In genomic region chr7:140005754-140006503, GRCh38 we compare ENCODE assay signal across 9 cellular contexts. TPM values are rescaled to one million over a fixed set of nuclear protein-coding genes. Genes with fewer than 3 reads are reported as not detected.
DNase-seq lines count a peak whose midpoint lies in the region; ATAC-seq and TF ChIP-seq lines count a peak whose summit lies in the region.
"Had no signal": no experiment of that assay in that cellular context is flagged by ENCODE, and none has a peak within 500 bp of the region (broad histone marks: within the 10 kb centered on the region; RNA-seq: fewer than 3 reads in every experiment).

No MANE protein-coding gene starts in this region.

- ATAC-seq in GM18511 (IDR thresholded peaks at IDR 0.05; ENCODE audit: unreplicated experiment) = no peak
- no peak for ATAC-seq in HG03108 (IDR thresholded peaks at IDR 0.05; ENCODE audit: unreplicated experiment)

- H3K4me1 ChIP-seq in HEK293 (ENCODE audit: control insufficient read depth, insufficient read depth, low read length) (no peaks in the 10 kb centered on the region), uterus (no peaks in the 10 kb centered on the region)

- H3K36me3 ChIP-seq in HEK293 (ENCODE audit: control insufficient read depth in 2 of 2, insufficient read depth in 1 of 2, low read length in 2 of 2) (no peaks in the 10 kb centered on the region), uterus (no peaks in the 10 kb centered on the region)

- H3K27me3 ChIP-seq in uterus = no peaks in the 10 kb centered on the region
- H3K27me3 ChIP-seq: dorsolateral prefrontal cortex had no signal

- no peak overlapping the region for H3K27ac ChIP-seq in HEK293 (ENCODE audit: extremely low read depth, low read depth, low read length)
- no peak overlapping the region for H3K27ac ChIP-seq in uterus
- H3K27ac ChIP-seq: dorsolateral prefrontal cortex had no signal

- peak; percentile 41 for TF ChIP-seq CTCF in AG10803 (conservative IDR thresholded peaks at IDR 0.05; ENCODE audit: low read length)
- peak; percentile 29; the same call in 1 of the 2 replicates for TF ChIP-seq CTCF in HEK293 (tag by site-specific recombination; IDR thresholded peaks at IDR 0.05)
- no peak for TF ChIP-seq CTCF in uterus (IDR thresholded peaks at IDR 0.05)

- no peak overlapping the region for H3K4me3 ChIP-seq in AG10803 (ENCODE audit: low read length)
- no peak overlapping the region for H3K4me3 ChIP-seq in HEK293 (ENCODE audit: low read depth, low read length)
- H3K4me3 ChIP-seq in uterus = no peak overlapping the region
- H3K4me3 ChIP-seq: dorsolateral prefrontal cortex had no signal

- TF ChIP-seq POLR2A in uterus (IDR thresholded peaks at IDR 0.05) = no peak

- DNase-seq in AG10803 (ENCODE audit: low read depth) = peak; percentile 18
- DNase-seq in amniotic epithelial cell (ENCODE audit: low read depth) = peak; percentile 34
- DNase-seq in kidney tubule cell (ENCODE audit: low spot score) = peak; percentile 49
- DNase-seq in uterus = no peak
- DNase-seq in GOT3 (lab: John Stamatoyannopoulos, UW) = no peak

- H3K9me3 ChIP-seq in HEK293 (ENCODE audit: control insufficient read depth, insufficient read depth, low read depth, low read length) (no peaks in the 10 kb centered on the region), uterus (no peaks in the 10 kb centered on the region)

- POLR2A ChIA-PET in HEK293 (lab: Yijun Ruan, JAX) = interaction anchor here (0.5 to 0.6 kb wide), 2 partner anchors 30 to 635 kb away, joined by 3 to 4 read pairs; partner anchors contain the start of gene DENND2A

- CTCF ChIA-PET in HEK293 (lab: Yijun Ruan, JAX) = interaction anchor here (0.5 to 5.2 kb wide), 20 partner anchors 10 to 572 kb away, joined by 3 to 38 read pairs (median 4); no protein-coding TSS in a partner anchor

- intact Hi-C loops in uterus (cut with DNase I; ENCODE audit: low total_unique reads) = loop anchor here (10.0 kb wide), 1 partner anchor 361 kb away; no protein-coding TSS in a partner anchor

TF ChIP-seq in HEK293, 187 proteins besides CTCF, POLR2A, EP300 and RAD21:
- no peak for TF ChIP-seq ZNF311 (tag by site-specific recombination; IDR thresholded peaks at IDR 0.05; ENCODE audit: borderline replicate concordance)
- TF ChIP-seq PRDM10 (tag by site-specific recombination; IDR thresholded peaks at IDR 0.05) = peak; percentile 48
- TF ChIP-seq BCL11B (tag by site-specific recombination; IDR thresholded peaks at IDR 0.05; ENCODE audit: low read depth) = no peak
- TF ChIP-seq WT1 (tag by site-specific recombination; IDR thresholded peaks at IDR 0.05) = no peak
- TF ChIP-seq ZNF654 (tag by site-specific recombination; IDR thresholded peaks at IDR 0.05; ENCODE audit: low read depth) = 0 out of 2 replicates have a peak, but pooled peaks have one; percentile 15
- TF ChIP-seq SALL2 (tag by site-specific recombination; IDR thresholded peaks at IDR 0.05; ENCODE audit: borderline replicate concordance) = no peak
- no peak for TF ChIP-seq KLF17 (tag by site-specific recombination; IDR thresholded peaks at IDR 0.05)
- TF ChIP-seq ZNF629 (tag by site-specific recombination; IDR thresholded peaks at IDR 0.05) = no peak
- TF ChIP-seq ZNF701 (tag by site-specific recombination; IDR thresholded peaks at IDR 0.05) = no peak

RNA-seq across cellular contexts. Expression of gene PARP12, which starts 56.8 kb away (rescaled TPM):
- 10 to 100 TPM; 22.5 to 89.5 (median 50.7) TPM for total RNA-seq in uterus

Comparison
In these comparisons a context has a peak if more than half of its experiments do, and no peak if none do; other contexts are left out.
1. DNase-seq: peak in AG10803 (single experiment), amniotic epithelial cell (single experiment) and kidney tubule cell (single experiment); none in uterus (0 of 2) and GOT3 (single experiment).
2. CTCF ChIP-seq: peak in AG10803 (single experiment) and HEK293 (single experiment); none in uterus (0 of 4).